8 cellular contexts compared by ENCODE assay signal in the genomic region with DNA sequence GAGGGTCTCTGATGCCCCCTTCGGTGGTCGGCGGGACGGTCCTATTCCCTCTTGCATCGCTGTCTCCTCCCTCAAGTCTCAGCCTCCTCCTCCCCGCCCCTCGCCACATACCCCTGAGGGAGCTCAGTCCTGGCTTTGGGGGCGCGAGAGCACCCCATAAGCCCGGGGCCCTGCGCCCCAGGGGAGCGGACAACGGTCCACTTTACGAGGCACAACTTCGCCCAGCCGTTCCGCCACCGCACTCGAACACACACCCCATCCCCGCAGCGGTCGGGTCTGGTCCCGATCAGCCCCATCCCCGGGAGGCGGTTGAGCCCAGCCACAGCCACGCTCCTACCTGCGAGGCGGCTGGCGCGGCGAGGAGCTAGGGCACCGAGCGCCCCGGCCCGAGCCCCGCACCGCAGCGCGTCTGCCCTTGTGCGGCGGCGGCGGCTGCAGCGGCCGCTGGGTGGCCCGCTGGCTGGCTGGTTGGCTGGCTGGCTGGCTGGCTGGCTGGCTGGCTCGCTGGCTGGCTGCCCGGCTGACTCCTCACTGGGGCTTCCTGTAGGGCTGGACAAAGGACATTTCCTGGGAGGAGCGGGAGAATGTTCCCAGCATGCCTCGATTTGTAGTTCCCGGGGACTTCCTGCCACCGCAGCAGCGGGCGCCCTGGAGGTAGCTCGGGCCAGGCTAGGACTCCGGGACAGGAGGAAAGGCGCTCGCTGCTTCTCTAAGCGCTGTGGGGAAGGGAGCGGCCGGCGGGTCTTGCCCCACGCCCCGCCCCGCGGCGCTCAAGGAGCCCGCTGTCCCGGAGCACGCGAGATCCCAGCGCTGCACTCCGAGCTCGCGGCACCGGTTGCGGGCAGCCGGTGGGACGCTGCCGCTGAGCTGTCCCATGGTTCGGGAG. TPM values are rescaled to one million over a fixed set of nuclear protein-coding genes. Genes with fewer than 3 reads are reported as not detected.
DNase-seq lines count a peak whose midpoint lies in the region; ATAC-seq lines count a peak whose summit lies in the region.

A gene (minus strand): TSS at position 533 of the 886 bp plus-strand sequence. CDS start 22,166 bp downstream, outside the sequence.

- H3K27ac Mint-ChIP-seq in activated CD4-positive, alpha-beta T cell treated with anti-CD3 and anti-CD28 coated beads, Interleukin-2, amount 10 ng/mL, durations not matched to agents 7 days and 5 days, result no peak within 1 kb of the TSS

- H4K20me1 ChIP-seq in BLaER1, result no peaks in the 10 kb centered on the region

- peak within 1 kb of the TSS; percentile 90 for H3K4me2 ChIP-seq in BLaER1

- peak within 1 kb of the TSS; percentile 62 for H3K27ac ChIP-seq in BLaER1

- H3K9ac ChIP-seq in BLaER1, result peak within 1 kb of the TSS; percentile 72

- ATAC-seq in GM18909 (IDR thresholded peaks at IDR 0.05; ENCODE audit: poor library complexity, unreplicated experiment), result peak; percentile 78
- ATAC-seq in HG03103 (IDR thresholded peaks at IDR 0.05; ENCODE audit: low read depth, unreplicated experiment), result peak; percentile 68

- H3K9me3 ChIP-seq in BLaER1, result no peaks in the 10 kb centered on the region

- CTCF ChIA-PET in activated CD4-positive, alpha-beta T cell treated with anti-CD3 and anti-CD28 coated beads, Interleukin-2, amount 10 ng/mL, durations not matched to agents 7 days and 5 days (lab: Charles Lee), result interaction anchor here (1.1 kb wide), 1 partner anchor 12 kb away, joined by 3 read pairs; no protein-coding TSS in a partner anchor

- no peaks in the 10 kb centered on the region for H3K36me3 Mint-ChIP-seq in activated CD4-positive, alpha-beta T cell treated with anti-CD3 and anti-CD28 coated beads, Interleukin-2, amount 10 ng/mL, durations not matched to agents 7 days and 5 days (ENCODE audit: low read depth)

- H3K4me1 ChIP-seq in BLaER1, result peaks cover 10% of the 10 kb centered on the region

- H3K4me3 Mint-ChIP-seq in activated CD4-positive, alpha-beta T cell treated with anti-CD3 and anti-CD28 coated beads, Interleukin-2, amount 10 ng/mL, durations not matched to agents 7 days and 5 days, result peak within 1 kb of the TSS; percentile 64

- peaks cover 88% of the 10 kb centered on the region for H3K27me3 Mint-ChIP-seq in activated CD4-positive, alpha-beta T cell treated with anti-CD3 and anti-CD28 coated beads, Interleukin-2, amount 10 ng/mL, durations not matched to agents 7 days and 5 days

- POLR2A ChIA-PET in activated CD4-positive, alpha-beta T cell treated with anti-CD3 and anti-CD28 coated beads, Interleukin-2, amount 10 ng/mL, durations not matched to agents 7 days and 5 days (lab: Charles Lee), result no interaction called here

- H3K27me3 ChIP-seq in BLaER1, result peaks cover 9% of the 10 kb centered on the region; the same call in 1 of the 2 replicates

- H3K4me1 Mint-ChIP-seq in activated CD4-positive, alpha-beta T cell treated with anti-CD3 and anti-CD28 coated beads, Interleukin-2, amount 10 ng/mL, durations not matched to agents 7 days and 5 days, result peaks cover 6% of the 10 kb centered on the region

- DNase-seq in NCI-H2171 (lab: John Stamatoyannopoulos, UW) (peak; percentile 79), epidermal melanocyte (ENCODE audit: insufficient read length, low spot score) (peak; percentile 95), mesenteric fat pad (ENCODE audit: low spot score) (peak; percentile 98)
- peak; percentile 17 for DNase-seq in activated CD4-positive, alpha-beta T cell treated with anti-CD3 and anti-CD28 coated beads, Interleukin-2, amount 10 ng/mL, durations not matched to agents 7 days and 5 days
- peak; percentile 73 for DNase-seq in stimulated activated CD8-positive, alpha-beta memory T cell treated with anti-CD3 and anti-CD28 coated beads, Interleukin-4, amount 100 ng/mL, for 48 hours

- H3K9me3 Mint-ChIP-seq in activated CD4-positive, alpha-beta T cell treated with anti-CD3 and anti-CD28 coated beads, Interleukin-2, amount 10 ng/mL, durations not matched to agents 7 days and 5 days, result no peaks in the 10 kb centered on the region

- H3K4me3 ChIP-seq in BLaER1, result peak within 1 kb of the TSS; percentile 81

- no peaks in the 10 kb centered on the region for H3K36me3 ChIP-seq in BLaER1

RNA-seq across cellular contexts. Expression of the gene that starts here (rescaled TPM):
- under 1 TPM in 1 of 2 experiments, not detected in 1; 0.10 TPM for total RNA-seq in activated CD4-positive, alpha-beta T cell treated with anti-CD3 and anti-CD28 coated beads, Interleukin-2, amount 10 ng/mL, durations not matched to agents 7 days and 5 days
- total RNA-seq in mesenteric fat pad, result 11.0 TPM

Comparison
In these comparisons a context has a peak if more than half of its experiments do, and no peak if none do; other contexts are left out.
1. Peak in every context shown above with its lines: DNase-seq, ATAC-seq, H3K4me3 ChIP-seq and H3K27ac ChIP-seq.
2. RNA of the gene that starts here (total RNA-seq): 11.0 TPM in mesenteric fat pad (single experiment); 0.10 TPM in activated CD4-positive, alpha-beta T cell treated with anti-CD3 and anti-CD28 coated beads, Interleukin-2, amount 10 ng/mL, durations not matched to agents 7 days and 5 days; every median in the first group is over 10 times any median in the second.
3. Peak in DNase-seq in activated CD4-positive, alpha-beta T cell treated with anti-CD3 and anti-CD28 coated beads, Interleukin-2, amount 10 ng/mL, durations not matched to agents 7 days and 5 days; RNA of the gene not detected or under 1 TPM.
4. DNase-seq: peak in every context shown above with its lines; median percentile 98 in mesenteric fat pad; 95 in epidermal melanocyte; 79 in NCI-H2171; 73 in stimulated activated CD8-positive, alpha-beta memory T cell treated with anti-CD3 and anti-CD28 coated beads, Interleukin-4, amount 100 ng/mL, for 48 hours; 17 in activated CD4-positive, alpha-beta T cell treated with anti-CD3 and anti-CD28 coated beads, Interleukin-2, amount 10 ng/mL, durations not matched to agents 7 days and 5 days.